In genomic region chr10:47207894-47208469, GRCh38 we compare ENCODE assay signal across 22 cellular contexts.
DNase-seq lines count a peak whose midpoint lies in the region; ATAC-seq and TF ChIP-seq lines count a peak whose summit lies in the region.
"Had no signal": no experiment of that assay in that cellular context is flagged by ENCODE, and none has a peak within 500 bp of the region (broad histone marks: within the 10 kb centered on the region; RNA-seq: fewer than 3 reads in every experiment).

No MANE protein-coding gene starts in this region.

- H3K14ac ChIP-seq in mesenchymal stem cell (ENCODE audit: low read length in 2 of 2) = no peak overlapping the region

- POLR2A ChIA-PET in activated CD4-positive, alpha-beta T cell treated with anti-CD3 and anti-CD28 coated beads, Interleukin-2, amount 10 ng/mL, durations not matched to agents 7 days and 5 days (lab: Charles Lee) = no interaction called here
- POLR2A ChIA-PET in CD8-positive, alpha-beta T cell (lab: Charles Lee) = interaction anchor here (1.1 to 1.5 kb wide), 2 partner anchors 17 to 161 kb away, joined by 3 read pairs; no protein-coding TSS in a partner anchor

- H2BK15ac ChIP-seq in mesenchymal stem cell (ENCODE audit: low read depth, poor library complexity, severe bottlenecking) = no peak overlapping the region

- peak overlapping the region; percentile 82 for H3K27ac Mint-ChIP-seq in activated CD4-positive, alpha-beta T cell treated with anti-CD3 and anti-CD28 coated beads, Interleukin-2, amount 10 ng/mL, durations not matched to agents 7 days and 5 days
- H3K27ac Mint-ChIP-seq in CD8-positive, alpha-beta T cell = peak overlapping the region; percentile 88
- peak overlapping the region; percentile 81 for H3K27ac Mint-ChIP-seq in activated T-helper 17 cell treated with anti-CD3 and anti-CD28 coated beads, Interleukin-2, amount 50 U/mL, for 72 hours
- H3K27ac Mint-ChIP-seq: nephron, type B pancreatic cell had no signal

- no peak for TF ChIP-seq CTCF in CD8-positive, alpha-beta T cell (IDR thresholded peaks at IDR 0.05)

- peaks cover 14% of the 10 kb centered on the region for H3K9me3 Mint-ChIP-seq in activated CD4-positive, alpha-beta T cell treated with anti-CD3 and anti-CD28 coated beads, Interleukin-2, amount 10 ng/mL, durations not matched to agents 7 days and 5 days
- peaks cover 5% of the 10 kb centered on the region for H3K9me3 Mint-ChIP-seq in CD8-positive, alpha-beta T cell
- H3K9me3 Mint-ChIP-seq in activated T-helper 17 cell treated with anti-CD3 and anti-CD28 coated beads, Interleukin-2, amount 50 U/mL, for 72 hours = no peaks in the 10 kb centered on the region

- no peaks in the 10 kb centered on the region for H3K79me1 ChIP-seq in mesenchymal stem cell (replicated peaks; ENCODE audit: low read length, poor library complexity, severe bottlenecking)

- no peaks in the 10 kb centered on the region for H3K27me3 Mint-ChIP-seq in activated CD4-positive, alpha-beta T cell treated with anti-CD3 and anti-CD28 coated beads, Interleukin-2, amount 10 ng/mL, durations not matched to agents 7 days and 5 days
- H3K27me3 Mint-ChIP-seq in CD8-positive, alpha-beta T cell (ENCODE audit: low read depth) = no peaks in the 10 kb centered on the region
- no peaks in the 10 kb centered on the region for H3K27me3 Mint-ChIP-seq in activated T-helper 17 cell treated with anti-CD3 and anti-CD28 coated beads, Interleukin-2, amount 50 U/mL, for 72 hours
- H3K27me3 Mint-ChIP-seq: type B pancreatic cell had no signal

- H3K36me3 Mint-ChIP-seq in activated CD4-positive, alpha-beta T cell treated with anti-CD3 and anti-CD28 coated beads, Interleukin-2, amount 10 ng/mL, durations not matched to agents 7 days and 5 days (ENCODE audit: low read depth) = peaks cover 4% of the 10 kb centered on the region
- H3K36me3 Mint-ChIP-seq in CD8-positive, alpha-beta T cell = peaks cover 12% of the 10 kb centered on the region
- no peaks in the 10 kb centered on the region for H3K36me3 Mint-ChIP-seq in activated T-helper 17 cell treated with anti-CD3 and anti-CD28 coated beads, Interleukin-2, amount 50 U/mL, for 72 hours (ENCODE audit: low read depth)
- H3K36me3 Mint-ChIP-seq: type B pancreatic cell had no signal

- WGBS in mesenchymal stem cell = 75% methylated on average over 3 of the region's 5 CpGs

- H3K9me3 ChIP-seq in CD8-positive, alpha-beta T cell (ENCODE audit: low read length) = no peaks in the 10 kb centered on the region
- peaks cover 6% of the 10 kb centered on the region for H3K9me3 ChIP-seq in mesenchymal stem cell (ENCODE audit: control insufficient read depth, low read length)

- peaks cover 30% of the 10 kb centered on the region for H3K4me1 Mint-ChIP-seq in activated CD4-positive, alpha-beta T cell treated with anti-CD3 and anti-CD28 coated beads, Interleukin-2, amount 10 ng/mL, durations not matched to agents 7 days and 5 days
- peaks cover 70% of the 10 kb centered on the region for H3K4me1 Mint-ChIP-seq in CD8-positive, alpha-beta T cell (ENCODE audit: low read depth)
- H3K4me1 Mint-ChIP-seq in activated T-helper 17 cell treated with anti-CD3 and anti-CD28 coated beads, Interleukin-2, amount 50 U/mL, for 72 hours = peaks cover 32% of the 10 kb centered on the region
- H3K4me1 Mint-ChIP-seq: nephron had no signal

- peaks cover 43% of the 10 kb centered on the region for H3K4me1 ChIP-seq in CD8-positive, alpha-beta T cell (ENCODE audit: insufficient read depth, low read length)
- H3K4me1 ChIP-seq in mesenchymal stem cell (ENCODE audit: control insufficient read depth, insufficient read depth, low read depth, low read length) = no peaks in the 10 kb centered on the region

- H2BK120ac ChIP-seq in mesenchymal stem cell (ENCODE audit: low read depth, low read length) = no peak overlapping the region

- no peak overlapping the region for H2AFZ ChIP-seq in mesenchymal stem cell (ENCODE audit: low read depth, low read length)

- H3K9ac ChIP-seq in mesenchymal stem cell (ENCODE audit: low read length) = no peak overlapping the region
- H3K9ac ChIP-seq: KMS-11 had no signal

- intact Hi-C loops in CD8-positive, alpha-beta T cell (cut with DNase I, micrococcal nuclease) = loop anchor here in 1 of 2 experiments (2.0 to 5.0 kb wide), 2 partner anchors 41 to 57 kb away; no protein-coding TSS in a partner anchor
- intact Hi-C loops in sciatic nerve (cut with DNase I) = no loop called here

- no peak overlapping the region for H4K8ac ChIP-seq in mesenchymal stem cell (ENCODE audit: low read length)

- H3K4ac ChIP-seq in mesenchymal stem cell (ENCODE audit: low read depth in 1 of 2, low read length in 2 of 2) = no peak overlapping the region

- ATAC-seq in CD8-positive, alpha-beta T cell = no peak
- ATAC-seq in activated T-helper 17 cell treated with anti-CD3 and anti-CD28 coated beads, Interleukin-2, amount 50 U/mL, for 72 hours (replicated peaks) = peak; percentile 60
- ATAC-seq in HG02642 (IDR thresholded peaks at IDR 0.05; ENCODE audit: poor library complexity, unreplicated experiment) (no peak), sciatic nerve (no peak)

- H3K23ac ChIP-seq in mesenchymal stem cell (ENCODE audit: low read length in 2 of 2) = no peak overlapping the region

- CTCF ChIA-PET in activated CD4-positive, alpha-beta T cell treated with anti-CD3 and anti-CD28 coated beads, Interleukin-2, amount 10 ng/mL, durations not matched to agents 7 days and 5 days (lab: Charles Lee) = interaction anchor here (0.9 kb wide), 1 partner anchor 38 kb away, joined by 3 read pairs; no protein-coding TSS in a partner anchor
- CTCF ChIA-PET in CD8-positive, alpha-beta T cell (lab: Charles Lee) = interaction anchor here (0.7 to 1.7 kb wide), 5 partner anchors 17 to 184 kb away, joined by 3 to 5 read pairs (median 3); no protein-coding TSS in a partner anchor

- peak overlapping the region; percentile 22 for H3K27ac ChIP-seq in CD8-positive, alpha-beta T cell (ENCODE audit: low read depth, low read length)
- H3K27ac ChIP-seq in mesenchymal stem cell (ENCODE audit: low read length, poor library complexity, severe bottlenecking) = peak overlapping the region; percentile 3
- H3K27ac ChIP-seq: KMS-11 had no signal

- H3K4me3 Mint-ChIP-seq in activated CD4-positive, alpha-beta T cell treated with anti-CD3 and anti-CD28 coated beads, Interleukin-2, amount 10 ng/mL, durations not matched to agents 7 days and 5 days = no peak overlapping the region
- H3K4me3 Mint-ChIP-seq in CD8-positive, alpha-beta T cell = peak overlapping the region; percentile 65
- H3K4me3 Mint-ChIP-seq in activated T-helper 17 cell treated with anti-CD3 and anti-CD28 coated beads, Interleukin-2, amount 50 U/mL, for 72 hours = peak overlapping the region; percentile 64
- H3K4me3 Mint-ChIP-seq: nephron, type B pancreatic cell had no signal

- no peak overlapping the region for H3K18ac ChIP-seq in mesenchymal stem cell (ENCODE audit: low read depth in 1 of 2, low read length in 2 of 2)

- H4K91ac ChIP-seq in mesenchymal stem cell (ENCODE audit: low read length) = no peak overlapping the region

- no peak overlapping the region for H2AK5ac ChIP-seq in mesenchymal stem cell (ENCODE audit: low read length, severe bottlenecking)

- H3K27me3 ChIP-seq in CD8-positive, alpha-beta T cell (ENCODE audit: insufficient read depth, low read length) = no peaks in the 10 kb centered on the region
- H3K27me3 ChIP-seq in mesenchymal stem cell (ENCODE audit: control insufficient read depth in 1 of 2, insufficient read depth in 1 of 2, low read length in 2 of 2) (peaks cover 0 to 15% of the 10 kb centered on the region in 2 experiments), H7 (ENCODE audit: control insufficient read depth, insufficient read depth, low read length) (no peaks in the 10 kb centered on the region)

- no peak for DNase-seq in activated CD4-positive, alpha-beta T cell treated with anti-CD3 and anti-CD28 coated beads, Interleukin-2, amount 10 ng/mL, durations not matched to agents 7 days and 5 days
- no peak for DNase-seq in activated CD4-positive, alpha-beta T cell treated with anti-CD3 and anti-CD28 coated beads, Interleukin-2, amount 50 U/mL, for 4 hours
- DNase-seq in CD8-positive, alpha-beta T cell = no peak
- DNase-seq in mesenchymal stem cell (no peak), sciatic nerve (ENCODE audit: low spot score) (no peak), H7 (no peak)
- DNase-seq: activated CD4-positive, alpha-beta T cell treated with anti-CD3 and anti-CD28 coated beads for 1 hour; activated effector memory CD4-positive, alpha-beta T cell treated with Interleukin-2 at 50 U/mL for 16 hours; amygdala; DMS53; effector CD8-positive, alpha-beta T cell; erythroblast; GDM1; head of caudate nucleus; NCI-H1436; small intestine; stimulated activated CD8-positive, alpha-beta memory T cell treated with anti-CD3 and anti-CD28 coated beads, Interleukin-4, amount 100 ng/mL, for 48 hours had no signal

- H3K36me3 ChIP-seq in CD8-positive, alpha-beta T cell (ENCODE audit: insufficient read depth, low read length) = no peaks in the 10 kb centered on the region
- no peaks in the 10 kb centered on the region for H3K36me3 ChIP-seq in mesenchymal stem cell (ENCODE audit: control insufficient read depth in 1 of 2, insufficient read depth in 2 of 2, low read depth in 1 of 2, low read length in 2 of 2)
- H3K36me3 ChIP-seq in H7 (replicated peaks; ENCODE audit: control insufficient read depth, insufficient read depth, low read length) = no peaks in the 10 kb centered on the region

- no peak overlapping the region for H3K4me2 ChIP-seq in mesenchymal stem cell (ENCODE audit: low read length, poor library complexity, severe bottlenecking)

- peak overlapping the region; percentile 20 for H3K4me3 ChIP-seq in CD8-positive, alpha-beta T cell (ENCODE audit: low read depth, low read length)
- H3K4me3 ChIP-seq in mesenchymal stem cell (ENCODE audit: insufficient read depth in 1 of 2, low read depth in 1 of 2, low read length in 2 of 2) = no peak overlapping the region
- no peak overlapping the region for H3K4me3 ChIP-seq in H7 (ENCODE audit: insufficient read depth, low read depth, low read length)

- H2BK5ac ChIP-seq in mesenchymal stem cell (ENCODE audit: low read depth, low read length, poor library complexity, severe bottlenecking) = no peak overlapping the region

- H2BK12ac ChIP-seq in mesenchymal stem cell (ENCODE audit: low read length in 2 of 2) = no peak overlapping the region
